Comparison of ENCODE assay signal across 8 cellular contexts in the genomic region with DNA sequence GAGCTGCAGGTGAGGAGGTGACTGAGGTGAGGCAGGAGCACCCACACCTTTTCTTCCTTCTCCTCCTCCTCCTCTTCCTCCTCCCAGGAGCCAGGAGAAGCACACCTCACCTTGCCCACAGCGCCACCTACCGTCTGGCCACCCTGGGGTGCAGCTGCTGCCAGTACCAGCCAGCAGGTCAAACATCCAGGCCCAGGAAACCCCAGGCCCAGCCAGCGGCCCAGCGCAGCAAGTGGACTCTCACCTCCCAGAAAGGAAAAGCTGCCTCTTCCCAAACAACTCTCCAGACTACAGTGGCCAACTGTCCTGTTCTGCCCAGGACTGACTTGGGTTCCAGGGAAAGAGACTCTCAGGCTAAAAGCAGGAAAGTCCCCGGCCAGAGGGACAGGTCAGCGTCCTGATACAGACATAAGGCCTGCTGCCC. TPM values are rescaled to one million over a fixed set of nuclear protein-coding genes. Genes with fewer than 3 reads are reported as not detected.
DNase-seq lines count a peak whose midpoint lies in the region; ATAC-seq and TF ChIP-seq lines count a peak whose summit lies in the region.

No MANE protein-coding gene starts in this region.

- H3K9me3 Mint-ChIP-seq in activated T-helper 17 cell treated with anti-CD3 and anti-CD28 coated beads, Interleukin-2, amount 50 U/mL, for 72 hours: no peaks in the 10 kb centered on the region

- TF ChIP-seq CTCF in AG09319 (IDR thresholded peaks at IDR 0.05; ENCODE audit: low read depth, low read length) (peak; percentile 82), PC-9 (conservative IDR thresholded peaks at IDR 0.05) (peak; percentile 93), retinal pigment epithelial cell (conservative IDR thresholded peaks at IDR 0.05; ENCODE audit: low read depth, low read length) (peak; percentile 88)

- H3K9me3 ChIP-seq in PC-9 (ENCODE audit: insufficient read depth, low read depth): no peaks in the 10 kb centered on the region

- no peaks in the 10 kb centered on the region for H3F3A ChIP-seq in PC-9 (ENCODE audit: insufficient read depth, low read depth)

- H3K79me2 ChIP-seq in PC-9 (ENCODE audit: low read depth): no peaks in the 10 kb centered on the region

- no peak overlapping the region for H3K4me2 ChIP-seq in PC-9

- no peaks in the 10 kb centered on the region for H3K4me1 ChIP-seq in PC-9 (replicated peaks; ENCODE audit: insufficient read depth)

- no peak for DNase-seq in AG09319 (ENCODE audit: extremely low read depth, low read depth)
- DNase-seq in GM19240 (ENCODE audit: insufficient read length, low spot score): peak; percentile 63
- peak; percentile 49 to 81 for DNase-seq in PC-9
- DNase-seq in Right ventricle myocardium inferior (ENCODE audit: missing footprints): peak; percentile 88
- no peak for DNase-seq in retinal pigment epithelial cell (ENCODE audit: low read depth)
- no peak for DNase-seq in NCI-H446 (lab: John Stamatoyannopoulos, UW)

- peaks cover 8% of the 10 kb centered on the region for H3K36me3 Mint-ChIP-seq in activated T-helper 17 cell treated with anti-CD3 and anti-CD28 coated beads, Interleukin-2, amount 50 U/mL, for 72 hours (ENCODE audit: low read depth)

- BruUV-seq in PC-9 (replicated peaks; lab: Mats Ljungman, UMichigan): no TSS peak

- ATAC-seq in activated T-helper 17 cell treated with anti-CD3 and anti-CD28 coated beads, Interleukin-2, amount 50 U/mL, for 72 hours (replicated peaks): peak; percentile 46
- ATAC-seq in Right ventricle myocardium inferior (peak; percentile 35), GM21360 (IDR thresholded peaks at IDR 0.05; ENCODE audit: unreplicated experiment) (no peak)

- no peaks in the 10 kb centered on the region for H3K27me3 ChIP-seq in PC-9 (ENCODE audit: insufficient read depth, low read depth)

- no peak overlapping the region for H3K27ac ChIP-seq in PC-9

- no peaks in the 10 kb centered on the region for H3K9me2 ChIP-seq in PC-9 (ENCODE audit: insufficient read depth)

- H3K4me1 Mint-ChIP-seq in activated T-helper 17 cell treated with anti-CD3 and anti-CD28 coated beads, Interleukin-2, amount 50 U/mL, for 72 hours: no peaks in the 10 kb centered on the region

- H3K27ac Mint-ChIP-seq in activated T-helper 17 cell treated with anti-CD3 and anti-CD28 coated beads, Interleukin-2, amount 50 U/mL, for 72 hours: no peak overlapping the region

- POLR2A ChIA-PET in PC-9 (lab: Charles Lee; ENCODE audit: unreplicated experiment): no interaction called here

- CTCF ChIA-PET in PC-9 (lab: Charles Lee): interaction anchor here (0.7 to 1.3 kb wide), 5 partner anchors 45 to 74 kb away, joined by 3 to 4 read pairs (median 3); no protein-coding TSS in a partner anchor

- H3K4me3 ChIP-seq in PC-9 (no peak overlapping the region), retinal pigment epithelial cell (ENCODE audit: low read length) (no peak overlapping the region)

- peaks cover 44% of the 10 kb centered on the region for H4K20me1 ChIP-seq in PC-9 (ENCODE audit: insufficient read depth)

- no peak overlapping the region for H2AFZ ChIP-seq in PC-9

- H3K4me3 Mint-ChIP-seq in activated T-helper 17 cell treated with anti-CD3 and anti-CD28 coated beads, Interleukin-2, amount 50 U/mL, for 72 hours: no peak overlapping the region

- intact Hi-C loops in PC-9 (cut with micrococcal nuclease; ENCODE audit: unreplicated experiment) (loop anchor here (1.0 kb wide), 2 partner anchors 72 to 73 kb away; a partner anchor contains a TSS), Right ventricle myocardium inferior (cut with DNase I) (loop anchor here (5.0 kb wide), 1 partner anchor 91 kb away; a partner anchor contains a TSS)

- no peaks in the 10 kb centered on the region for H3K36me3 ChIP-seq in PC-9 (ENCODE audit: low read depth)

- no peaks in the 10 kb centered on the region for H3K27me3 Mint-ChIP-seq in activated T-helper 17 cell treated with anti-CD3 and anti-CD28 coated beads, Interleukin-2, amount 50 U/mL, for 72 hours

RNA-seq across cellular contexts. Expression of a gene that starts 22.7 kb away (rescaled TPM):
- 61.2 and 107 TPM in 2 replicates for total RNA-seq in PC-9 (2021)
- 10 to 100 TPM; 18.1 to 33.5 TPM for total RNA-seq in activated T-helper 17 cell treated with anti-CD3 and anti-CD28 coated beads, Interleukin-2, amount 50 U/mL, for 72 hours
- total RNA-seq in Right ventricle myocardium inferior: 18.2 TPM

Comparison
In these comparisons a context has a peak if more than half of its experiments do, and no peak if none do; other contexts are left out.
1. DNase-seq: peak in GM19240 (single experiment), PC-9 (2 of 2) and Right ventricle myocardium inferior (single experiment); none in AG09319 (single experiment), retinal pigment epithelial cell (single experiment) and NCI-H446 (0 of 2).
2. Peak in every context shown above with its lines, with median percentiles within 50 percentile points of each other: CTCF ChIP-seq.